Comparison of ENCODE assay signal across 30 cellular contexts in genomic region chrX:16851421-16851820, GRCh38. TPM values are rescaled to one million over a fixed set of nuclear protein-coding genes. Genes with fewer than 3 reads are reported as not detected.
DNase-seq lines count a peak whose midpoint lies in the region; ATAC-seq and TF ChIP-seq lines count a peak whose summit lies in the region.
"Had no signal": no experiment of that assay in that cellular context is flagged by ENCODE, and none has a peak within 500 bp of the region (broad histone marks: within the 10 kb centered on the region; RNA-seq: fewer than 3 reads in every experiment).

No MANE protein-coding gene starts in this region.

- H3K9me3 Mint-ChIP-seq in activated naive CD4-positive, alpha-beta T cell treated with anti-CD3 and anti-CD28 coated beads, Interleukin-2, amount 50 U/mL, for 24 hours, result no peaks in the 10 kb centered on the region
- H3K9me3 Mint-ChIP-seq in activated B cell treated with CpG ODN at 0.5 μM for 24 hours, result no peaks in the 10 kb centered on the region
- peaks cover 0 to 4% (median 0%) of the 10 kb centered on the region in 5 experiments for H3K9me3 Mint-ChIP-seq in brain
- H3K9me3 Mint-ChIP-seq: activated naive CD8-positive, alpha-beta T cell treated with anti-CD3 and anti-CD28 coated beads, Interleukin-2, amount 10 ng/mL, durations not matched to agents 7 days and 5 days; activated T-helper 17 cell treated with anti-CD3 and anti-CD28 coated beads, Interleukin-2, amount 50 U/mL, for 72 hours; CD4-positive, alpha-beta memory T cell; GM23338; IgD-negative memory B cell; T-helper 2 cell treated with Interferon-gamma antibody and Interleukin-4, amounts not matched to agents 5 μg/mL and 100 μg/mL, for 36 hours had no signal

- ATAC-seq in activated B cell treated with CpG ODN at 0.5 μM for 24 hours (ENCODE audit: low read depth) (no peak), sciatic nerve (peak; percentile 44), HG02642 (IDR thresholded peaks at IDR 0.05; ENCODE audit: poor library complexity, unreplicated experiment) (no peak)
- ATAC-seq: activated T-helper 17 cell treated with anti-CD3 and anti-CD28 coated beads, Interleukin-2, amount 50 U/mL, for 72 hours; body of pancreas; GM23338; left cardiac atrium had no signal

- intact Hi-C loops in activated B cell treated with CpG ODN at 0.5 μM for 24 hours (cut with micrococcal nuclease), result no loop called here
- intact Hi-C loops in sciatic nerve (cut with DNase I), result no loop called here

- no peak for DNase-seq in activated naive CD4-positive, alpha-beta T cell (lab: John Stamatoyannopoulos, UW)
- DNase-seq in activated B cell treated with CpG ODN at 0.5 μM for 24 hours (no peak), sciatic nerve (ENCODE audit: low spot score) (no peak), MV-4-11 (lab: John Stamatoyannopoulos, UW) (no peak)
- DNase-seq in stimulated activated naive CD4-positive, alpha-beta T cell (lab: John Stamatoyannopoulos, UW), result no peak
- DNase-seq: activated CD8-positive, alpha-beta memory T cell treated with anti-CD3 and anti-CD28 coated beads, Interleukin-2, amount 50 U/mL, for 4 hours; activated naive CD8-positive, alpha-beta T cell treated with anti-CD3 and anti-CD28 coated beads, Interleukin-2, amount 10 ng/mL, durations not matched to agents 7 days and 5 days; body of pancreas; CD4-positive, alpha-beta memory T cell; DND-41; hippocampal formation; left cardiac atrium; NCI-H1048; NCI-H1694 treated with DMSO at 0.1 percent for 48 hours; NCI-H446; NCI-H774; Peyer's patch; retina; SHP77 treated with DMSO at 0.1 percent for 48 hours; spleen; stimulated activated CD4-positive, alpha-beta T cell treated with anti-CD3 and anti-CD28 coated beads, Interleukin-2, amount 100 ng/mL, for 24 hours; tibial artery had no signal

- H3K4me3 Mint-ChIP-seq in activated naive CD4-positive, alpha-beta T cell treated with anti-CD3 and anti-CD28 coated beads, Interleukin-2, amount 50 U/mL, for 24 hours, result no peak overlapping the region
- H3K4me3 Mint-ChIP-seq in activated B cell treated with CpG ODN at 0.5 μM for 24 hours (no peak overlapping the region), brain (no peak overlapping the region)
- H3K4me3 Mint-ChIP-seq: activated naive CD8-positive, alpha-beta T cell treated with anti-CD3 and anti-CD28 coated beads, Interleukin-2, amount 10 ng/mL, durations not matched to agents 7 days and 5 days; activated T-helper 17 cell treated with anti-CD3 and anti-CD28 coated beads, Interleukin-2, amount 50 U/mL, for 72 hours; B cell; CD4-positive, alpha-beta memory T cell; GM23338; T-helper 2 cell treated with Interferon-gamma antibody and Interleukin-4, amounts not matched to agents 5 μg/mL and 100 μg/mL, for 36 hours had no signal

- CTCF ChIA-PET in activated B cell treated with CpG ODN at 0.5 μM for 24 hours (lab: Charles Lee), result interaction anchor here (0.6 kb wide), 1 partner anchor 110 kb away, joined by 4 read pairs; no protein-coding TSS in a partner anchor

- peak overlapping the region; percentile 51 for H3K27ac Mint-ChIP-seq in activated naive CD4-positive, alpha-beta T cell treated with anti-CD3 and anti-CD28 coated beads, Interleukin-2, amount 50 U/mL, for 24 hours
- H3K27ac Mint-ChIP-seq in activated B cell treated with CpG ODN at 0.5 μM for 24 hours (peak overlapping the region; percentile 7), brain (peak overlapping the region in 4 of 5 experiments; percentile 24 to 80 (median 46))
- H3K27ac Mint-ChIP-seq: activated naive CD8-positive, alpha-beta T cell treated with anti-CD3 and anti-CD28 coated beads, Interleukin-2, amount 10 ng/mL, durations not matched to agents 7 days and 5 days; B cell; GM23338; T-helper 2 cell treated with Interferon-gamma antibody and Interleukin-4, amounts not matched to agents 5 μg/mL and 100 μg/mL, for 36 hours had no signal

- H3K4me1 Mint-ChIP-seq in activated naive CD4-positive, alpha-beta T cell treated with anti-CD3 and anti-CD28 coated beads, Interleukin-2, amount 50 U/mL, for 24 hours, result peaks cover 12% of the 10 kb centered on the region
- H3K4me1 Mint-ChIP-seq in activated B cell treated with CpG ODN at 0.5 μM for 24 hours (peaks cover 9% of the 10 kb centered on the region), brain (peaks cover 4% of the 10 kb centered on the region)
- H3K4me1 Mint-ChIP-seq: activated T-helper 17 cell treated with anti-CD3 and anti-CD28 coated beads, Interleukin-2, amount 50 U/mL, for 72 hours had no signal

- no peak for TF ChIP-seq CTCF in activated B cell treated with CpG ODN at 0.5 μM for 24 hours (IDR thresholded peaks at IDR 0.05)
- no peak for TF ChIP-seq CTCF in brain (conservative IDR thresholded peaks at IDR 0.05)

- H3K27me3 Mint-ChIP-seq in activated naive CD4-positive, alpha-beta T cell treated with anti-CD3 and anti-CD28 coated beads, Interleukin-2, amount 50 U/mL, for 24 hours, result no peaks in the 10 kb centered on the region
- H3K27me3 Mint-ChIP-seq in activated B cell treated with CpG ODN at 0.5 μM for 24 hours (no peaks in the 10 kb centered on the region), brain (no peaks in the 10 kb centered on the region)
- H3K27me3 Mint-ChIP-seq: activated naive CD8-positive, alpha-beta T cell treated with anti-CD3 and anti-CD28 coated beads, Interleukin-2, amount 10 ng/mL, durations not matched to agents 7 days and 5 days; activated T-helper 17 cell treated with anti-CD3 and anti-CD28 coated beads, Interleukin-2, amount 50 U/mL, for 72 hours; B cell; CD4-positive, alpha-beta memory T cell had no signal

- peaks cover 13% of the 10 kb centered on the region for H3K36me3 Mint-ChIP-seq in activated naive CD4-positive, alpha-beta T cell treated with anti-CD3 and anti-CD28 coated beads, Interleukin-2, amount 50 U/mL, for 24 hours
- H3K36me3 Mint-ChIP-seq in activated B cell treated with CpG ODN at 0.5 μM for 24 hours (ENCODE audit: low read depth) (peaks cover 64% of the 10 kb centered on the region), brain (peaks cover 81% of the 10 kb centered on the region)

- POLR2A ChIA-PET in activated B cell treated with CpG ODN at 0.5 μM for 24 hours (lab: Charles Lee), result no interaction called here

RNA-seq across cellular contexts. Expression of gene RBBP7, which starts 18.7 kb away (rescaled TPM):
- total RNA-seq in activated B cell treated with CpG ODN at 0.5 μM for 24 hours (97.9 and 103 TPM in 2 replicates), sciatic nerve (93.8 TPM)
- polyA plus RNA-seq in brain (ENCODE audit: insufficient read depth, low read depth, low replicate concordance), result 129 TPM
